20 cellular contexts compared by ENCODE assay signal in the genomic region with DNA sequence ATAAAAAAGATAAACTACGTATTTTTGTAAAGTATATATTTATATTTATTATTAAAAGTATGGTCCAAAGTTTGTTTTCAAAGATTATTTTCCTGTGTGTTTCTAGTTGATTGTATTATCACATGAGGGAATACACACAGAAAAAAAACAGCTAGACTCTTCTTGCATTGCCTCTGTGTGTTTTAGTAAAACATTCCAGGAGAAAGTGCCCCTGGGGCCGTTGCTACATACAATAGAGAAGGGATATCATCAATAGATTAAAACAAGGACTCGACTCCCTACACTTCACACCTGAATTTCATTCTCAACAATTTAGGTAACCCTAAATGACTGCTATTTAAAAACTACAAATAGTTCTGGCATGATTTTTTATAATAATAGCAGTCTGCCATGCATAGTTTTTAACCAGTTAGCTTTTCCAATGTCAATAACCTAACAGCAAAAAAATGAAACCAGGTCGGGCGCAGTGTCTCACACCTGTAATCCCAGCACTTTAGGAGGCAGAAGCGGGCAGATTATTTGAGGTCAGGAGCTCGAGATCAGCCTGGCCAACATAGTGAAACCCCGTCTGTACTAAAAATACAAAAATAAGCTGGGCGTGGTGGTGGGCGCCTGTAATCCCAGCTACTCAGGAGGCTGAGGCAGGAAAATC.
DNase-seq lines count a peak whose midpoint lies in the region; ATAC-seq, FAIRE-seq and TF ChIP-seq lines count a peak whose summit lies in the region.
"Had no signal": no experiment of that assay in that cellular context is flagged by ENCODE, and none has a peak within 500 bp of the region (broad histone marks: within the 10 kb centered on the region; RNA-seq: fewer than 3 reads in every experiment).

No MANE protein-coding gene starts in this region.

- TF ChIP-seq POLR2A in A549 (IDR thresholded peaks at IDR 0.05; ENCODE audit: low read length) = no peak

- no peak overlapping the region for H3K18ac ChIP-seq in mesendoderm (ENCODE audit: low read length)

- FAIRE-seq in A549 (lab: Jason Lieb, UNC) = no peak
- FAIRE-seq: A204.1, HTR-8/SVneo had no signal

- no peaks in the 10 kb centered on the region for H3K9me3 Mint-ChIP-seq in CD4-positive, alpha-beta T cell
- H3K9me3 Mint-ChIP-seq in nephron = no peaks in the 10 kb centered on the region
- H3K9me3 Mint-ChIP-seq: CD8-positive, alpha-beta T cell; HFFc6; IgD-negative memory B cell had no signal

- no peak overlapping the region for H3K4ac ChIP-seq in mesendoderm (ENCODE audit: low read depth, low read length)

- H4K5ac ChIP-seq in mesendoderm (ENCODE audit: low read length) = no peak overlapping the region

- H3K4me3 ChIP-seq in A549 (no peak overlapping the region), mesendoderm (ENCODE audit: low read length) (no peak overlapping the region), lower lobe of right lung (no peak overlapping the region)

- H3K27me3 Mint-ChIP-seq in CD4-positive, alpha-beta T cell = no peaks in the 10 kb centered on the region
- H3K27me3 Mint-ChIP-seq in nephron (ENCODE audit: low read depth) = no peaks in the 10 kb centered on the region
- H3K27me3 Mint-ChIP-seq: IgD-negative memory B cell had no signal

- DNase-seq in A549 (ENCODE audit: low read depth in 1 of 2, low spot score in 1 of 2) = no peak
- DNase-seq in CD4-positive, alpha-beta T cell = no peak
- peak; percentile 75 for DNase-seq in mesendoderm
- DNase-seq in islet precursor cell = no peak
- no peak for DNase-seq in lower lobe of right lung
- DNase-seq: AML-193; Calu3; CD8-positive, alpha-beta T cell; DMS79 treated with DMSO at 0.1 percent for 48 hours; GF-D8; GOT3; H7; HFFc6 had no signal

- H3K79me2 ChIP-seq in mesendoderm (ENCODE audit: control insufficient read depth, insufficient read depth, low read length) = no peaks in the 10 kb centered on the region

- no peaks in the 10 kb centered on the region for H3K27me3 ChIP-seq in CD4-positive, alpha-beta T cell (ENCODE audit: control insufficient read depth, insufficient read depth, low read length)
- H3K27me3 ChIP-seq in mesendoderm (ENCODE audit: insufficient read depth, low read length, poor library complexity) = no peaks in the 10 kb centered on the region
- H3K27me3 ChIP-seq in lower lobe of right lung (ENCODE audit: low read depth) = no peaks in the 10 kb centered on the region

- TF ChIP-seq CTCF in A549 (IDR thresholded peaks at IDR 0.05) (no peak), nephron (IDR thresholded peaks at IDR 0.05; ENCODE audit: unreplicated experiment in 3 of 3) (no peak), lower lobe of right lung (IDR thresholded peaks at IDR 0.05) (no peak)
- TF ChIP-seq CTCF in CD4-positive, alpha-beta T cell (IDR thresholded peaks at IDR 0.05) = no peak

- no peak overlapping the region for H3K56ac ChIP-seq in mesendoderm (ENCODE audit: low read length)

- H3K9ac ChIP-seq in mesendoderm (ENCODE audit: low read length) = no peak overlapping the region

- H2BK120ac ChIP-seq in mesendoderm (ENCODE audit: low read depth, low read length) = no peak overlapping the region

- no peak for ATAC-seq in A549
- ATAC-seq in CD4-positive, alpha-beta T cell (ENCODE audit: poor library complexity) = no peak
- ATAC-seq in lower lobe of right lung = no peak
- no peak for ATAC-seq in GM18517 (IDR thresholded peaks at IDR 0.05; ENCODE audit: unreplicated experiment)
- ATAC-seq: HCT116 had no signal

- no peak overlapping the region for H3K27ac ChIP-seq in A549
- H3K27ac ChIP-seq in CD4-positive, alpha-beta T cell (ENCODE audit: low read depth, low read length) = no peak overlapping the region
- H3K27ac ChIP-seq in mesendoderm (ENCODE audit: low read depth, low read length) = no peak overlapping the region
- no peak overlapping the region for H3K27ac ChIP-seq in lower lobe of right lung

- no peaks in the 10 kb centered on the region for H3K79me1 ChIP-seq in mesendoderm (ENCODE audit: low read length)

- no peak overlapping the region for H3K4me3 Mint-ChIP-seq in CD4-positive, alpha-beta T cell
- no peak overlapping the region for H3K4me3 Mint-ChIP-seq in nephron
- H3K4me3 Mint-ChIP-seq: CD14-positive monocyte, HFFc6, IgD-negative memory B cell had no signal

- no peaks in the 10 kb centered on the region for H3K9me3 ChIP-seq in A549
- no peaks in the 10 kb centered on the region for H3K9me3 ChIP-seq in CD4-positive, alpha-beta T cell (ENCODE audit: control insufficient read depth, low read length)
- H3K9me3 ChIP-seq in lower lobe of right lung = no peaks in the 10 kb centered on the region

- no peak for TF ChIP-seq EP300 in A549 (IDR thresholded peaks at IDR 0.05)

- no peak overlapping the region for H2BK15ac ChIP-seq in mesendoderm (replicated peaks; ENCODE audit: low read depth)

- WGBS in A549 (ENCODE audit: missing lambda C conversion rate) = 59% methylated on average over 10 of the region's 10 CpGs
- WGBS in mesendoderm (ENCODE audit: extremely low coverage, insufficient coverage, low lambda C conversion rate) = 100% methylated on average over 1 of the region's 10 CpGs

- POLR2A ChIA-PET in A549 (lab: Yijun Ruan, JAX) = no interaction called here
- POLR2A ChIA-PET in CD4-positive, alpha-beta T cell (lab: Charles Lee) = interaction anchor here (1.1 to 2.7 kb wide), 3 partner anchors 9 to 29 kb away, joined by 3 to 11 read pairs (median 4); no protein-coding TSS in a partner anchor

- intact Hi-C loops in CD4-positive, alpha-beta T cell (cut with DNase I, micrococcal nuclease) = no loop called here
- intact Hi-C loops in lower lobe of right lung (cut with DNase I) = no loop called here

- H3K27ac Mint-ChIP-seq in CD4-positive, alpha-beta T cell = peak overlapping the region; percentile 80
- peak overlapping the region; percentile 33 to 68 (median 53) for H3K27ac Mint-ChIP-seq in nephron
- H3K27ac Mint-ChIP-seq: CD14-positive monocyte, HFFc6, IgD-negative memory B cell had no signal

- peaks cover 18% of the 10 kb centered on the region; the same call in 1 of the 3 replicates for H3K4me1 ChIP-seq in A549
- no peaks in the 10 kb centered on the region for H3K4me1 ChIP-seq in mesendoderm (ENCODE audit: control insufficient read depth, low read depth, low read length)
- no peaks in the 10 kb centered on the region for H3K4me1 ChIP-seq in lower lobe of right lung

- H3K36me3 Mint-ChIP-seq in CD4-positive, alpha-beta T cell (ENCODE audit: low read depth) = peaks cover 4% of the 10 kb centered on the region
- no peaks in the 10 kb centered on the region for H3K36me3 Mint-ChIP-seq in nephron (ENCODE audit: low read depth)
- H3K36me3 Mint-ChIP-seq: CD14-positive monocyte; CD8-positive, alpha-beta T cell; IgD-negative memory B cell had no signal

- no peak for TF ChIP-seq RAD21 in A549 (conservative IDR thresholded peaks at IDR 0.05 in 1 of 2, IDR thresholded peaks at IDR 0.05 in 1 of 2)

- H2BK5ac ChIP-seq in mesendoderm (ENCODE audit: low read length) = no peak overlapping the region

- no peaks in the 10 kb centered on the region for H3K36me3 ChIP-seq in mesendoderm (ENCODE audit: control insufficient read depth, insufficient read depth, low read length)
- no peaks in the 10 kb centered on the region for H3K36me3 ChIP-seq in lower lobe of right lung

- H3K4me2 ChIP-seq in A549 (peak overlapping the region; percentile 18; the same call in 2 of the 3 replicates), mesendoderm (ENCODE audit: low read length) (no peak overlapping the region)

- no peak overlapping the region for H2AK5ac ChIP-seq in mesendoderm (ENCODE audit: low read length)

- CTCF ChIA-PET in A549 (lab: Yijun Ruan, JAX) = interaction anchor here (1.1 to 1.2 kb wide), 3 partner anchors 13 to 59 kb away, joined by 3 to 5 read pairs (median 3); no protein-coding TSS in a partner anchor
- CTCF ChIA-PET in CD4-positive, alpha-beta T cell (lab: Charles Lee) = interaction anchor here (0.9 to 1.4 kb wide), 2 partner anchors 194 to 238 kb away, joined by 3 to 5 read pairs; no protein-coding TSS in a partner anchor

- no peak overlapping the region for H3K23ac ChIP-seq in mesendoderm (ENCODE audit: low read length)

- no peak overlapping the region for H4K8ac ChIP-seq in mesendoderm (ENCODE audit: low read depth, low read length)

- H3K4me1 Mint-ChIP-seq in CD4-positive, alpha-beta T cell (ENCODE audit: low read depth) = peaks cover 53% of the 10 kb centered on the region
- peaks cover 7% of the 10 kb centered on the region for H3K4me1 Mint-ChIP-seq in nephron

TF ChIP-seq in A549, 52 proteins besides CTCF, POLR2A, EP300 and RAD21 (continues in another document):
- no peak for TF ChIP-seq JUNB (IDR thresholded peaks at IDR 0.05)
- no peak for TF ChIP-seq MYC (IDR thresholded peaks at IDR 0.05; ENCODE audit: borderline replicate concordance, low read length)
- no peak for TF ChIP-seq TFCP2L1 (CRISPR knock-in tag; IDR thresholded peaks at IDR 0.05)
- no peak for TF ChIP-seq ZC3H11A (IDR thresholded peaks at IDR 0.05)
- TF ChIP-seq RARB (CRISPR knock-in tag; IDR thresholded peaks at IDR 0.05) = no peak
- TF ChIP-seq EHMT2 (IDR thresholded peaks at IDR 0.05; ENCODE audit: low read depth) = no peak
- TF ChIP-seq CHD2 (IDR thresholded peaks at IDR 0.05; ENCODE audit: low read length, partially characterized antibody) = no peak
- TF ChIP-seq MAFK (IDR thresholded peaks at IDR 0.05; ENCODE audit: partially characterized antibody) = no peak
- TF ChIP-seq ZSCAN20 (CRISPR knock-in tag; IDR thresholded peaks at IDR 0.05) = no peak
- no peak for TF ChIP-seq MAZ (IDR thresholded peaks at IDR 0.05; ENCODE audit: borderline replicate concordance, low read depth, low read length)
- no peak for TF ChIP-seq SREBF2 (IDR thresholded peaks at IDR 0.05)
- no peak for TF ChIP-seq RCOR1 (IDR thresholded peaks at IDR 0.05; ENCODE audit: low read depth, low read length)
- TF ChIP-seq USF2 (IDR thresholded peaks at IDR 0.05) = no peak
- TF ChIP-seq HDAC2 (IDR thresholded peaks at IDR 0.05) = no peak
- TF ChIP-seq, protein P1, sequence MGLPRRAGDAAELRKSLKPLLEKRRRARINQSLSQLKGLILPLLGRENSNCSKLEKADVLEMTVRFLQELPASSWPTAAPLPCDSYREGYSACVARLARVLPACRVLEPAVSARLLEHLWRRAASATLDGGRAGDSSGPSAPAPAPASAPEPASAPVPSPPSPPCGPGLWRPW (IDR thresholded peaks at IDR 0.05) = no peak
